9 cellular contexts compared by ENCODE assay signal in the genomic region with DNA sequence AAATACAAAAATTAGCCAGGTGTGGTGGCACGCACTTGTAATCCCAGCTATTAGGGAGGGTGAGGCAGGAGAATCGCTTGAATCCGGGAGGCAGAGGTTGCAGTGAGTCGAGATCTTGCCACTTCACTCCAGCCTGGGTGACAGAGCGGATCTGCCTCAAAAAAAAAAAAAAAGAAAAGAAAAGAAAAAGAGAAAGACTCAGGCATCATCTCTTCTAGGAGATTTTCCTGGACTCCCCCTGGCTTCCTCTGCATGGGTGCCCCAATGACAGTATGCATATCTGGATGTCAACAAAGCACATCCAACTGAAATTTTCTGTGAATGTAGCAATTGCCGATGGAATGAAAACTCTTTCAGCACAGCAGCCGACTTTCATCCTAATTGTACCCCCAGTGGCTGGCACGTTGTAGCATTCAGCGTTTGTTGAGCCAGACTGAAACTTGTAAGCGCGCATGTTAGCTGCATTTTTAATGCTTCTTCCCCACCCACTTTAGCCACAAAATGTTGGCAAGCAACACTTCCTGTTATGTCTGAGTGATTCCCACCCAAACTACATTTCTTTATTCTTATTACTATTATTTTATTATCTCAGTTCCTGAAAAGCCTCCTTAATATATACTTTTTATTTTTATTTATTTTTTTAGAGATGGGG.
A peak's percentile ranks its signal among the peaks of the same experiment; 100 is the strongest.
DNase-seq lines count a peak whose midpoint lies in the region; ATAC-seq, FAIRE-seq and TF ChIP-seq lines count a peak whose summit lies in the region.
"Had no signal": no experiment of that assay in that cellular context is flagged by ENCODE, and none has a peak within 500 bp of the region (broad histone marks: within the 10 kb centered on the region; RNA-seq: fewer than 3 reads in every experiment).

No MANE protein-coding gene starts in this region.

- WGBS in small intestine, 3 donors, result 64 to 91% (median 82%) methylated on average over 11 of the region's 11 CpGs

- H3K4me3 ChIP-seq in GM06990 (replicated peaks; ENCODE audit: low read depth, low read length) (no peak overlapping the region), small intestine (ENCODE audit: low read depth in 1 of 2, low read length in 2 of 2) (no peak overlapping the region), SJCRH30 (no peak overlapping the region)

- no peak for FAIRE-seq in small intestine (lab: Jason Lieb, UNC)

- TF ChIP-seq CTCF in GM06990 (IDR thresholded peaks at IDR 0.05; ENCODE audit: insufficient read depth, low read length, poor library complexity, severe bottlenecking), result no peak

- H3K36me3 ChIP-seq in GM06990 (ENCODE audit: control insufficient read depth, insufficient read depth, low read length) (no peaks in the 10 kb centered on the region), small intestine (ENCODE audit: control insufficient read depth in 2 of 2, insufficient read depth in 2 of 2, low read length in 2 of 2) (no peaks in the 10 kb centered on the region), SJCRH30 (no peaks in the 10 kb centered on the region)

- peaks cover 0 to 4% of the 10 kb centered on the region in 2 donors for H3K4me1 ChIP-seq in small intestine (ENCODE audit: control insufficient read depth in 2 of 2, insufficient read depth in 1 of 2, low read depth in 1 of 2, low read length in 1 of 2)
- no peaks in the 10 kb centered on the region for H3K4me1 ChIP-seq in SJCRH30

- H3K9me3 ChIP-seq in small intestine (ENCODE audit: control insufficient read depth, low read depth), result no peaks in the 10 kb centered on the region
- no peaks in the 10 kb centered on the region for H3K9me3 ChIP-seq in SJCRH30 (replicated peaks)

- ATAC-seq in HG03159 (IDR thresholded peaks at IDR 0.05; ENCODE audit: unreplicated experiment) (peak; percentile 56), HG03095 (IDR thresholded peaks at IDR 0.05; ENCODE audit: unreplicated experiment) (no peak)
- ATAC-seq: HCT116 had no signal

- no peaks in the 10 kb centered on the region for H3K27me3 ChIP-seq in GM06990 (replicated peaks; ENCODE audit: control insufficient read depth, insufficient read depth, low read length)
- no peaks in the 10 kb centered on the region for H3K27me3 ChIP-seq in small intestine (ENCODE audit: control insufficient read depth in 2 of 2, insufficient read depth in 2 of 2, low read length in 2 of 2)
- H3K27me3 ChIP-seq in SJCRH30, result no peaks in the 10 kb centered on the region

- peak; percentile 24 for DNase-seq in GM06990 (ENCODE audit: extremely low read depth, insufficient read length)
- DNase-seq in activated T-cell treated with anti-CD3 and anti-CD28 coated beads, Interleukin-2, amount 50 U/mL, for 1 hour, result peak; percentile 39
- DNase-seq in lung microvascular endothelial cell (ENCODE audit: low read depth in 2 of 2), result peak; percentile 50 to 77
- DNase-seq in small intestine, result no peak
- DNase-seq in kidney tubule cell (ENCODE audit: low spot score), result no peak
- no peak for DNase-seq in SJCRH30

- no peak overlapping the region for H3K27ac ChIP-seq in small intestine (ENCODE audit: low read depth in 1 of 2, low read length in 1 of 2)
- no peak overlapping the region for H3K27ac ChIP-seq in SJCRH30

Comparison
In these comparisons a context has a peak if more than half of its experiments do, and no peak if none do; other contexts are left out.
1. DNase-seq: peak in GM06990 (single experiment), activated T-cell treated with anti-CD3 and anti-CD28 coated beads, Interleukin-2, amount 50 U/mL, for 1 hour (single experiment) and lung microvascular endothelial cell (2 of 2); none in small intestine (single experiment), kidney tubule cell (single experiment) and SJCRH30 (0 of 2).